ENCODE assay signal across 13 cellular contexts in genomic region chr10:79404690-79405131, GRCh38. TPM values are rescaled to one million over a fixed set of nuclear protein-coding genes. Genes with fewer than 3 reads are reported as not detected.
A peak's percentile ranks its signal among the peaks of the same experiment; 100 is the strongest.
DNase-seq lines count a peak whose midpoint lies in the region; ATAC-seq, FAIRE-seq and TF ChIP-seq lines count a peak whose summit lies in the region.
"Had no signal": no experiment of that assay in that cellular context is flagged by ENCODE, and none has a peak within 500 bp of the region (broad histone marks: within the 10 kb centered on the region; RNA-seq: fewer than 3 reads in every experiment).

No MANE protein-coding gene starts in this region.

- peaks cover 8% of the 10 kb centered on the region for H3K9me3 ChIP-seq in AG04450 (ENCODE audit: control insufficient read depth, insufficient read depth, low read length)
- no peaks in the 10 kb centered on the region for H3K9me3 ChIP-seq in hepatocyte (ENCODE audit: low read depth)
- H3K9me3 ChIP-seq: gastroesophageal sphincter had no signal

- H3K4me3 ChIP-seq in AG04450 (ENCODE audit: low read depth, low read length) = no peak overlapping the region
- H3K4me3 ChIP-seq in hepatocyte = no peak overlapping the region

- H3K27ac Mint-ChIP-seq in activated T-helper 17 cell treated with anti-CD3 and anti-CD28 coated beads, Interleukin-2, amount 50 U/mL, for 72 hours = peak overlapping the region; percentile 52
- no peak overlapping the region for H3K27ac Mint-ChIP-seq in activated T-helper 1 cell treated with anti-CD3 and anti-CD28 coated beads, Interleukin-12 subunit alpha, Interleukin-12 subunit beta, Interleukin-2, Interleukin-4 antibody, amounts not matched to agents 30 ng/mL and 10 ng/mL and 1 ng/mL, durations not matched to agents 14 hours and 24 hours and 36 hours

- peaks cover 21% of the 10 kb centered on the region for H3K79me2 ChIP-seq in hepatocyte

- no peaks in the 10 kb centered on the region for H3K9me3 Mint-ChIP-seq in activated T-helper 17 cell treated with anti-CD3 and anti-CD28 coated beads, Interleukin-2, amount 50 U/mL, for 72 hours
- H3K9me3 Mint-ChIP-seq in activated T-helper 1 cell treated with anti-CD3 and anti-CD28 coated beads, Interleukin-12 subunit alpha, Interleukin-12 subunit beta, Interleukin-2, Interleukin-4 antibody, amounts not matched to agents 30 ng/mL and 10 ng/mL and 1 ng/mL, durations not matched to agents 14 hours and 24 hours and 36 hours = no peaks in the 10 kb centered on the region

- no peaks in the 10 kb centered on the region for H3K9me2 ChIP-seq in hepatocyte (replicated peaks; ENCODE audit: insufficient read depth)

- 46% methylated on average over 5 of the region's 5 CpGs for WGBS in hepatocyte (ENCODE audit: low lambda C conversion rate, missing lambda C conversion rate)

- H3K4me2 ChIP-seq in hepatocyte = peak overlapping the region; percentile 57

- H3K27me3 ChIP-seq in AG04450 (ENCODE audit: control insufficient read depth, insufficient read depth, low read length) = no peaks in the 10 kb centered on the region
- H3K27me3 ChIP-seq in hepatocyte = no peaks in the 10 kb centered on the region
- H3K27me3 ChIP-seq: gastroesophageal sphincter had no signal

- CTCF ChIA-PET in AG04450 (lab: Charles Lee) = no interaction called here

- DNase-seq in AG04450 (ENCODE audit: low read depth, low spot score) (no peak), hepatocyte (ENCODE audit: low spot score) (no peak), posterior cingulate gyrus (peak in 6 of 10 donors; percentile 3 to 80 (median 30)), GM12891 (ENCODE audit: insufficient read length, low spot score) (no peak), NCI-H1048 (lab: John Stamatoyannopoulos, UW) (no peak)
- no peak for DNase-seq in activated T-helper 1 cell treated with anti-CD3 and anti-CD28 coated beads, Interleukin-12 subunit alpha, Interleukin-12 subunit beta, Interleukin-2, Interleukin-4 antibody, amounts not matched to agents 30 ng/mL and 10 ng/mL and 1 ng/mL, durations not matched to agents 14 hours and 24 hours and 36 hours (ENCODE audit: low spot score)
- DNase-seq: NCI-H69, SHP77 had no signal

- peaks cover 6% of the 10 kb centered on the region for H3K27me3 Mint-ChIP-seq in activated T-helper 17 cell treated with anti-CD3 and anti-CD28 coated beads, Interleukin-2, amount 50 U/mL, for 72 hours
- peaks cover 2% of the 10 kb centered on the region for H3K27me3 Mint-ChIP-seq in activated T-helper 1 cell treated with anti-CD3 and anti-CD28 coated beads, Interleukin-12 subunit alpha, Interleukin-12 subunit beta, Interleukin-2, Interleukin-4 antibody, amounts not matched to agents 30 ng/mL and 10 ng/mL and 1 ng/mL, durations not matched to agents 14 hours and 24 hours and 36 hours (ENCODE audit: insufficient read depth)

- TF ChIP-seq POLR2A in GM12891 (IDR thresholded peaks at IDR 0.05; ENCODE audit: low read depth, low read length) = no peak

- no peaks in the 10 kb centered on the region for H4K20me1 ChIP-seq in hepatocyte (ENCODE audit: insufficient read depth, poor library complexity, severe bottlenecking)

- H3K27ac ChIP-seq in AG04450 (ENCODE audit: low read depth, low read length) (peak overlapping the region; percentile 21), hepatocyte (peak overlapping the region; percentile 93)
- H3K27ac ChIP-seq: VCaP had no signal

- H2AFZ ChIP-seq in hepatocyte = no peak overlapping the region

- no peak overlapping the region for H3K4me3 Mint-ChIP-seq in activated T-helper 17 cell treated with anti-CD3 and anti-CD28 coated beads, Interleukin-2, amount 50 U/mL, for 72 hours
- no peak overlapping the region for H3K4me3 Mint-ChIP-seq in activated T-helper 1 cell treated with anti-CD3 and anti-CD28 coated beads, Interleukin-12 subunit alpha, Interleukin-12 subunit beta, Interleukin-2, Interleukin-4 antibody, amounts not matched to agents 30 ng/mL and 10 ng/mL and 1 ng/mL, durations not matched to agents 14 hours and 24 hours and 36 hours

- no peaks in the 10 kb centered on the region for H3K36me3 ChIP-seq in hepatocyte (replicated peaks; ENCODE audit: insufficient read depth, low read depth)
- H3K36me3 ChIP-seq: gastroesophageal sphincter had no signal

- intact Hi-C loops in posterior cingulate gyrus (cut with DNase I) = no loop called here
- intact Hi-C loops in activated T-helper 1 cell treated with anti-CD3 and anti-CD28 coated beads, Interleukin-12 subunit alpha, Interleukin-12 subunit beta, Interleukin-2, Interleukin-4 antibody, amounts not matched to agents 30 ng/mL and 10 ng/mL and 1 ng/mL, durations not matched to agents 14 hours and 24 hours and 36 hours (cut with micrococcal nuclease) = no loop called here

- no peaks in the 10 kb centered on the region for H3K36me3 Mint-ChIP-seq in activated T-helper 17 cell treated with anti-CD3 and anti-CD28 coated beads, Interleukin-2, amount 50 U/mL, for 72 hours (ENCODE audit: low read depth)
- no peaks in the 10 kb centered on the region for H3K36me3 Mint-ChIP-seq in activated T-helper 1 cell treated with anti-CD3 and anti-CD28 coated beads, Interleukin-12 subunit alpha, Interleukin-12 subunit beta, Interleukin-2, Interleukin-4 antibody, amounts not matched to agents 30 ng/mL and 10 ng/mL and 1 ng/mL, durations not matched to agents 14 hours and 24 hours and 36 hours (ENCODE audit: low read depth)

- POLR2A ChIA-PET in AG04450 (lab: Yijun Ruan, JAX) = interaction anchor here (0.5 to 2.0 kb wide), 3 partner anchors 18 to 47 kb away, joined by 3 to 6 read pairs (median 3); no protein-coding TSS in a partner anchor

- no peak for TF ChIP-seq CTCF in AG04450 (IDR thresholded peaks at IDR 0.05; ENCODE audit: low read depth, low read length)
- no peak for TF ChIP-seq CTCF in hepatocyte (IDR thresholded peaks at IDR 0.05; ENCODE audit: poor library complexity)

- peaks cover 96% of the 10 kb centered on the region for H3K4me1 ChIP-seq in hepatocyte (ENCODE audit: insufficient read depth)

- no peaks in the 10 kb centered on the region for H3K4me1 Mint-ChIP-seq in activated T-helper 17 cell treated with anti-CD3 and anti-CD28 coated beads, Interleukin-2, amount 50 U/mL, for 72 hours
- H3K4me1 Mint-ChIP-seq in activated T-helper 1 cell treated with anti-CD3 and anti-CD28 coated beads, Interleukin-12 subunit alpha, Interleukin-12 subunit beta, Interleukin-2, Interleukin-4 antibody, amounts not matched to agents 30 ng/mL and 10 ng/mL and 1 ng/mL, durations not matched to agents 14 hours and 24 hours and 36 hours (ENCODE audit: low read depth) = no peaks in the 10 kb centered on the region

- no peak for FAIRE-seq in GM12891 (lab: Jason Lieb, UNC)
- FAIRE-seq: A204.1 had no signal

- ATAC-seq in activated T-helper 17 cell treated with anti-CD3 and anti-CD28 coated beads, Interleukin-2, amount 50 U/mL, for 72 hours (replicated peaks) = no peak
- no peak for ATAC-seq in HG03460 (IDR thresholded peaks at IDR 0.05; ENCODE audit: unreplicated experiment)

TF ChIP-seq in GM12891, 5 proteins besides CTCF, POLR2A, EP300 and RAD21:
- TF ChIP-seq SPI1 (IDR thresholded peaks at IDR 0.05; ENCODE audit: low read depth, low read length) (no peak), POLR2AphosphoS5 (IDR thresholded peaks at IDR 0.05; ENCODE audit: low read depth, low read length) (no peak), POU2F2 (IDR thresholded peaks at IDR 0.05; ENCODE audit: low read depth, low read length) (no peak), TAF1 (IDR thresholded peaks at IDR 0.05; ENCODE audit: low read depth, low read length) (no peak), PAX5 (IDR thresholded peaks at IDR 0.05; ENCODE audit: insufficient read depth, low read length, severe bottlenecking) (no peak)

RNA-seq across cellular contexts. Expression of gene ZCCHC24, which starts 40.7 kb away (rescaled TPM):
- polyA plus RNA-seq in AG04450 (2011; rRNA removed) (37.4 and 46.0 TPM in 2 replicates), hepatocyte (14.5 and 20.6 TPM in 2 replicates)
- polyA minus RNA-seq in AG04450 (2011; rRNA and poly(A)+ RNA removed) = 53.8 and 66.8 TPM in 2 replicates
- 1 to 10 TPM; 1.3 to 2.6 TPM for total RNA-seq in activated T-helper 17 cell treated with anti-CD3 and anti-CD28 coated beads, Interleukin-2, amount 50 U/mL, for 72 hours
- 18.3 and 20.1 TPM in 2 replicates for total RNA-seq in hepatocyte
- polyA plus RNA-seq in GM12891 (2012; ENCODE audit: low read depth, missing spikeins) = 0.06 TPM
- 0.52 and 0.59 TPM in 2 replicates for total RNA-seq in activated T-helper 1 cell treated with anti-CD3 and anti-CD28 coated beads, Interleukin-12 subunit alpha, Interleukin-12 subunit beta, Interleukin-2, Interleukin-4 antibody, amounts not matched to agents 30 ng/mL and 10 ng/mL and 1 ng/mL, durations not matched to agents 14 hours and 24 hours and 36 hours

RNA-seq across cellular contexts. Expression of gene PPIF, which starts 57.4 kb away (rescaled TPM):
- 68.6 and 77.2 TPM in 2 replicates for polyA plus RNA-seq in AG04450 (2011; rRNA removed)
- polyA minus RNA-seq in AG04450 (2011; rRNA and poly(A)+ RNA removed) = 50.0 and 81.1 TPM in 2 replicates
- total RNA-seq in activated T-helper 17 cell treated with anti-CD3 and anti-CD28 coated beads, Interleukin-2, amount 50 U/mL, for 72 hours = 100 to 1,000 TPM in 1 of 2 donors, 10 to 100 TPM in 1; 73.7 to 170 TPM
- total RNA-seq in hepatocyte = 64.3 and 79.4 TPM in 2 replicates
- 69.7 and 70.3 TPM in 2 replicates for polyA plus RNA-seq in hepatocyte
- polyA plus RNA-seq in GM12891 (2012; ENCODE audit: low read depth, missing spikeins) = 73.2 TPM
- 155 and 157 TPM in 2 replicates for total RNA-seq in activated T-helper 1 cell treated with anti-CD3 and anti-CD28 coated beads, Interleukin-12 subunit alpha, Interleukin-12 subunit beta, Interleukin-2, Interleukin-4 antibody, amounts not matched to agents 30 ng/mL and 10 ng/mL and 1 ng/mL, durations not matched to agents 14 hours and 24 hours and 36 hours

Comparison
In these comparisons a context has a peak if more than half of its experiments do, and no peak if none do; other contexts are left out.
1. DNase-seq: peak in posterior cingulate gyrus (6 of 10); none in AG04450 (single experiment), hepatocyte (single experiment), GM12891 (single experiment), NCI-H1048 (single experiment) and activated T-helper 1 cell treated with anti-CD3 and anti-CD28 coated beads, Interleukin-12 subunit alpha, Interleukin-12 subunit beta, Interleukin-2, Interleukin-4 antibody, amounts not matched to agents 30 ng/mL and 10 ng/mL and 1 ng/mL, durations not matched to agents 14 hours and 24 hours and 36 hours (single experiment).